ENCODE assay signal across 1 cellular context in genomic region chr11:26332572-26332915, GRCh38.
TF ChIP-seq lines count a peak whose summit lies in the region.

No MANE protein-coding gene starts in this region.

TF ChIP-seq in SK-N-SH treated with all-trans-retinoic acid at 6 μM for 48 hours, 23 proteins besides CTCF, POLR2A, EP300 and RAD21 (continued from another document):
- no peak for TF ChIP-seq POU6F1 (CRISPR knock-in tag; IDR thresholded peaks at IDR 0.05; ENCODE audit: borderline replicate concordance, low read depth)
- TF ChIP-seq ZNF565 (CRISPR knock-in tag; conservative IDR thresholded peaks at IDR 0.05; ENCODE audit: low read depth) = no peak
- TF ChIP-seq CSRNP3 (CRISPR knock-in tag; IDR thresholded peaks at IDR 0.05) = no peak
- TF ChIP-seq CSDC2 (CRISPR knock-in tag; IDR thresholded peaks at IDR 0.05) = no peak
